In genomic region chr12:93759512-93760081, GRCh38 we compare ENCODE assay signal across 1 cellular context.
TF ChIP-seq lines count a peak whose summit lies in the region.

No MANE protein-coding gene starts in this region.

TF ChIP-seq in liver, 16 proteins besides CTCF, POLR2A, EP300 and RAD21 (continued from another document):
- no peak for TF ChIP-seq ZBTB33 (IDR thresholded peaks at IDR 0.05)
- peak; percentile 40 for TF ChIP-seq NR2F2 (IDR thresholded peaks at IDR 0.05)
- no peak for TF ChIP-seq EGR1 (IDR thresholded peaks at IDR 0.05; ENCODE audit: low read depth in 2 of 2)
- peak; percentile 77 for TF ChIP-seq SP1 (IDR thresholded peaks at IDR 0.05)
- TF ChIP-seq ATF3 (IDR thresholded peaks at IDR 0.05) = no peak
- TF ChIP-seq RXRA (IDR thresholded peaks at IDR 0.05) = peak; percentile 26 to 44
- TF ChIP-seq TAF1 (conservative IDR thresholded peaks at IDR 0.05) = no peak
- peak; percentile 82 to 90 for TF ChIP-seq HNF4A (conservative IDR thresholded peaks at IDR 0.05)
- no peak for TF ChIP-seq FOXA1 (IDR thresholded peaks at IDR 0.05)
- TF ChIP-seq FOXA2 (IDR thresholded peaks at IDR 0.05) = no peak
- peak; percentile 69 for TF ChIP-seq HNF4G (IDR thresholded peaks at IDR 0.05)
- no peak for TF ChIP-seq GABPA (IDR thresholded peaks at IDR 0.05 in 1 of 2, conservative IDR thresholded peaks at IDR 0.05 in 1 of 2)
